ENCODE assay signal across 28 cellular contexts in genomic region chr12:43964022-43964421, GRCh38.
"Had no signal": no experiment of that assay in that cellular context is flagged by ENCODE, and none has a peak within 500 bp of the region (broad histone marks: within the 10 kb centered on the region; RNA-seq: fewer than 3 reads in every experiment).

No MANE protein-coding gene starts in this region.

- H3K27me3 Mint-ChIP-seq: progenitor cell of endocrine pancreas; stimulated activated naive B cell treated with anti-CD40 and anti-IgM and Interleukin-4, amounts not matched to agents 10 μg/mL and 1 μg/mL and 100 μg/mL, for 72 hours; stimulated activated naive CD8-positive, alpha-beta T cell treated with anti-CD3 and anti-CD28 coated beads, Interleukin-15, Interleukin-2, amounts not matched to agents 100 ng/mL and 50 ng/mL, for 24 hours had no signal

- H3K27ac ChIP-seq: neural progenitor cell, ovary, parathyroid adenoma, psoas muscle, right lobe of liver, sigmoid colon, stomach, thoracic aorta, thyroid gland, tibial nerve, upper lobe of left lung, vagina had no signal

- DNase-seq: occipital lobe; ovary; posterior cingulate gyrus; psoas muscle; right cardiac atrium; right lobe of liver; sigmoid colon; small intestine; stimulated activated CD4-positive, alpha-beta T cell treated with anti-CD3 and anti-CD28 coated beads, Interleukin-15, amount 100 ng/mL, for 24 hours; stimulated activated CD4-positive, alpha-beta T cell treated with anti-CD3 and anti-CD28 coated beads, Interleukin-2, amount 100 ng/mL, for 24 hours; stimulated activated CD4-positive, alpha-beta T cell treated with anti-CD3 and anti-CD28 coated beads, Interleukin-2, amount 100 ng/mL, for 48 hours; stimulated activated CD4-positive, alpha-beta T cell treated with anti-CD3 and anti-CD28 coated beads, Interleukin-4, amount 100 ng/mL, for 24 hours; stimulated activated naive B cell treated with anti-CD40 and anti-IgM and Interleukin-4, amounts not matched to agents 10 μg/mL and 1 μg/mL and 100 μg/mL, for 72 hours; stimulated activated naive CD4-positive, alpha-beta T cell treated with Interleukin-2 at 50 U/mL for 16 hours; stomach; thyroid gland; trophoblast cell; upper lobe of left lung had no signal

- H3K4me1 Mint-ChIP-seq: stimulated activated effector memory CD8-positive, alpha-beta T cell treated with anti-CD3 and anti-CD28 coated beads, Interleukin-12 subunit alpha, Interleukin-12 subunit beta, amount 100 ng/mL, for 72 hours had no signal

- H3K9me3 Mint-ChIP-seq: neural progenitor cell; stimulated activated effector memory CD8-positive, alpha-beta T cell treated with anti-CD3 and anti-CD28 coated beads, Interleukin-12 subunit alpha, Interleukin-12 subunit beta, amount 100 ng/mL, for 72 hours; stimulated activated naive B cell treated with anti-CD40 and anti-IgM and Interleukin-4, amounts not matched to agents 10 μg/mL and 1 μg/mL and 100 μg/mL, for 72 hours; stimulated activated naive CD8-positive, alpha-beta T cell treated with anti-CD3 and anti-CD28 coated beads, Interleukin-15, Interleukin-2, amounts not matched to agents 100 ng/mL and 50 ng/mL, for 24 hours had no signal

- H3K4me3 ChIP-seq: neural progenitor cell, ovary, psoas muscle, right lobe of liver, sigmoid colon, stomach, thoracic aorta, thyroid gland, tibial nerve, upper lobe of left lung, vagina had no signal

- H3K4me3 Mint-ChIP-seq: nephron; neural progenitor cell; stimulated activated effector memory CD8-positive, alpha-beta T cell treated with anti-CD3 and anti-CD28 coated beads, Interleukin-12 subunit alpha, Interleukin-12 subunit beta, amount 100 ng/mL, for 72 hours; stimulated activated naive B cell treated with anti-CD40 and anti-IgM and Interleukin-4, amounts not matched to agents 10 μg/mL and 1 μg/mL and 100 μg/mL, for 72 hours; stimulated activated naive CD8-positive, alpha-beta T cell treated with anti-CD3 and anti-CD28 coated beads, Interleukin-15, Interleukin-2, amounts not matched to agents 100 ng/mL and 50 ng/mL, for 24 hours had no signal

- H3K9ac ChIP-seq: neural progenitor cell, parathyroid adenoma had no signal

- H3K9me3 ChIP-seq: ovary, psoas muscle, right lobe of liver, sigmoid colon, stomach, thoracic aorta, thyroid gland, tibial nerve, upper lobe of left lung, vagina had no signal

- H3K27ac Mint-ChIP-seq: neural progenitor cell; progenitor cell of endocrine pancreas; stimulated activated effector memory CD8-positive, alpha-beta T cell treated with anti-CD3 and anti-CD28 coated beads, Interleukin-12 subunit alpha, Interleukin-12 subunit beta, amount 100 ng/mL, for 72 hours; stimulated activated naive B cell treated with anti-CD40 and anti-IgM and Interleukin-4, amounts not matched to agents 10 μg/mL and 1 μg/mL and 100 μg/mL, for 72 hours; stimulated activated naive CD8-positive, alpha-beta T cell treated with anti-CD3 and anti-CD28 coated beads, Interleukin-15, Interleukin-2, amounts not matched to agents 100 ng/mL and 50 ng/mL, for 24 hours had no signal

- FAIRE-seq: small intestine, urothelium cell line had no signal

- H3K36me3 Mint-ChIP-seq: neural progenitor cell; stimulated activated effector memory CD8-positive, alpha-beta T cell treated with anti-CD3 and anti-CD28 coated beads, Interleukin-12 subunit alpha, Interleukin-12 subunit beta, amount 100 ng/mL, for 72 hours had no signal

- H3K36me3 ChIP-seq: neural progenitor cell, ovary, right lobe of liver, sigmoid colon, thoracic aorta, thyroid gland, tibial nerve, upper lobe of left lung, vagina had no signal

- H3K4me1 ChIP-seq: parathyroid adenoma, psoas muscle, right lobe of liver, stomach, thyroid gland, upper lobe of left lung, vagina had no signal

- H3K27me3 ChIP-seq: neural progenitor cell, ovary, right lobe of liver, sigmoid colon, stomach, thyroid gland, tibial nerve, upper lobe of left lung, vagina had no signal
